In genomic region chr17:4834621-4835020, GRCh38 we compare ENCODE assay signal across 9 cellular contexts. TPM values are rescaled to one million over a fixed set of nuclear protein-coding genes. Genes with fewer than 3 reads are reported as not detected.
DNase-seq lines count a peak whose midpoint lies in the region; ATAC-seq, FAIRE-seq and TF ChIP-seq lines count a peak whose summit lies in the region.
"Had no signal": no experiment of that assay in that cellular context is flagged by ENCODE, and none has a peak within 500 bp of the region (broad histone marks: within the 10 kb centered on the region; RNA-seq: fewer than 3 reads in every experiment).

No MANE protein-coding gene starts in this region.

- peak overlapping the region; percentile 94 for H3K4me2 ChIP-seq in K562 (ENCODE audit: insufficient read depth, low read length)

- TF ChIP-seq EP300 in K562 (IDR thresholded peaks at IDR 0.05; ENCODE audit: low read length) (no peak), upper lobe of left lung (IDR thresholded peaks at IDR 0.05) (no peak)

- H4K20me1 ChIP-seq in K562 (replicated peaks; ENCODE audit: control insufficient read depth, insufficient read depth, low read length): no peaks in the 10 kb centered on the region

- H3K27me3 ChIP-seq in heart left ventricle: no peaks in the 10 kb centered on the region
- no peaks in the 10 kb centered on the region for H3K27me3 ChIP-seq in K562 (ENCODE audit: control insufficient read depth in 2 of 2, insufficient read depth in 2 of 2, low read length in 2 of 2)
- no peaks in the 10 kb centered on the region for H3K27me3 ChIP-seq in lower lobe of right lung (ENCODE audit: low read depth)
- H3K27me3 ChIP-seq in upper lobe of left lung: no peaks in the 10 kb centered on the region

- ATAC-seq in heart left ventricle (no peak), K562 (peak; percentile 7; the same call in 2 of the 3 replicates), lower lobe of right lung (no peak), upper lobe of left lung (ENCODE audit: low FRiP score in 2 of 2) (no peak), sciatic nerve (no peak)

- H3K4me3 ChIP-seq in heart left ventricle (peak overlapping the region in 10 of 12 donors; percentile 59 to 99 (median 88)), K562 (peak overlapping the region; percentile 81), lower lobe of right lung (peak overlapping the region; percentile 99), upper lobe of left lung (peak overlapping the region in 3 of 4 donors; percentile 63 to 93 (median 79))

- H3K9me3 ChIP-seq in heart left ventricle: no peaks in the 10 kb centered on the region
- no peaks in the 10 kb centered on the region for H3K9me3 ChIP-seq in K562 (replicated peaks; ENCODE audit: control insufficient read depth, insufficient read depth, low read depth, low read length)
- no peaks in the 10 kb centered on the region for H3K9me3 ChIP-seq in lower lobe of right lung
- H3K9me3 ChIP-seq in upper lobe of left lung: no peaks in the 10 kb centered on the region

- CTCF ChIA-PET in K562 (lab: Yijun Ruan, JAX; ENCODE audit: low intra/inter-chr PET ratio): no interaction called here

- POLR2A ChIA-PET in K562 (lab: Yijun Ruan, JAX): interaction anchor here (1.2 kb wide), 1 partner anchor 11 kb away, joined by 3 read pairs; no protein-coding TSS in a partner anchor

- no peak for TF ChIP-seq CTCF in heart left ventricle (IDR thresholded peaks at IDR 0.05)
- no peak for TF ChIP-seq CTCF in K562 (IDR thresholded peaks at IDR 0.05 in 2 of 3, conservative IDR thresholded peaks at IDR 0.05 in 1 of 3; ENCODE audit: insufficient read depth in 2 of 3, low read depth in 1 of 3, low read length in 3 of 3)
- TF ChIP-seq CTCF in lower lobe of right lung (IDR thresholded peaks at IDR 0.05): no peak
- TF ChIP-seq CTCF in upper lobe of left lung (IDR thresholded peaks at IDR 0.05): no peak

- 67 to 77% (median 76%) methylated on average over 5 of the region's 5 CpGs for WGBS in heart left ventricle, 4 donors
- WGBS in K562 (ENCODE audit: insufficient coverage, low coverage, missing lambda C conversion rate): 0% methylated on average over 5 of the region's 5 CpGs
- 46 to 55% methylated on average over 5 of the region's 5 CpGs for WGBS in upper lobe of left lung, 2 donors

- H2AFZ ChIP-seq in K562 (ENCODE audit: low read depth, low read length): no peak overlapping the region

- H3K27ac ChIP-seq in heart left ventricle: peak overlapping the region in 11 of 12 donors; percentile 29 to 98 (median 91)
- H3K27ac ChIP-seq in K562 (ENCODE audit: extremely low read depth, low read depth, low read length): peak overlapping the region; percentile 71
- H3K27ac ChIP-seq in lower lobe of right lung: peak overlapping the region; percentile 93
- H3K27ac ChIP-seq in upper lobe of left lung: peak overlapping the region; percentile 22 to 97 (median 88)

- FAIRE-seq in K562 (lab: Jason Lieb, UNC): no peak

- H3K4me1 ChIP-seq in heart left ventricle (peaks cover 4 to 60% (median 47%) of the 10 kb centered on the region in 12 donors), K562 (replicated peaks in 1 of 2; ENCODE audit: control insufficient read depth in 2 of 2, insufficient read depth in 2 of 2, low read length in 2 of 2) (peaks cover 35 to 39% of the 10 kb centered on the region in 2 experiments; a peak in 4 of 5 replicates), lower lobe of right lung (peaks cover 51% of the 10 kb centered on the region), upper lobe of left lung (peaks cover 25 to 61% (median 44%) of the 10 kb centered on the region in 4 donors)

- TF ChIP-seq POLR2A in heart left ventricle (IDR thresholded peaks at IDR 0.05) (no peak), K562 (conservative IDR thresholded peaks at IDR 0.05) (no peak), upper lobe of left lung (IDR thresholded peaks at IDR 0.05) (no peak)

- H3K79me2 ChIP-seq in K562 (ENCODE audit: control insufficient read depth, insufficient read depth, low read length): peaks cover 60% of the 10 kb centered on the region

- no peak for DNase-seq in heart left ventricle
- DNase-seq in cardiac septum (ENCODE audit: low spot score): no peak
- DNase-seq in K562 (ENCODE audit: extremely low read depth in 1 of 4, low spot score in 3 of 4): peak in 1 of 4 experiments; percentile 48
- no peak for DNase-seq in lower lobe of right lung
- no peak for DNase-seq in upper lobe of left lung
- DNase-seq in sciatic nerve (ENCODE audit: low spot score): no peak
- no peak for DNase-seq in stimulated activated naive CD4-positive, alpha-beta T cell treated with Interleukin-2 at 50 U/mL for 16 hours (lab: John Stamatoyannopoulos, UW)
- no peak for DNase-seq in ecto neural progenitor cell (ENCODE audit: low spot score)
- DNase-seq: activated naive CD4-positive, alpha-beta T cell treated with Interleukin-2 at 50 U/mL for 16 hours had no signal

- TF ChIP-seq RAD21 in K562 (CRISPR knock-in tag; conservative IDR thresholded peaks at IDR 0.05 in 1 of 2, IDR thresholded peaks at IDR 0.05 in 1 of 2): no peak

- intact Hi-C loops in heart left ventricle (cut with DNase I): loop anchor here in 7 of 10 donors (5.0 to 10.0 kb wide), 7 partner anchors 37 to 50 kb away; partner anchors contain the start of genes GLTPD2 (in 2 of the 7), PSMB6 (in 2 of the 7) and VMO1 (in 2 of the 7)
- intact Hi-C loops in cardiac septum (cut with DNase I): loop anchor here (2.0 to 5.0 kb wide), 2 partner anchors 38 to 48 kb away; partner anchors contain the start of gene PSMB6
- intact Hi-C loops in K562 (cut with micrococcal nuclease): no loop called here
- intact Hi-C loops in lower lobe of right lung (cut with DNase I): no loop called here
- intact Hi-C loops in sciatic nerve (cut with DNase I): no loop called here

- peak overlapping the region; percentile 77 to 93 for H3K9ac ChIP-seq in K562 (ENCODE audit: insufficient read depth in 1 of 2, low read depth in 2 of 2, low read length in 2 of 2)

- BruUV-seq in K562 (replicated peaks; lab: Mats Ljungman, UMichigan): no TSS peak

- H3K9me1 ChIP-seq in K562 (ENCODE audit: control insufficient read depth, insufficient read depth, low read length): no peaks in the 10 kb centered on the region

- in situ Hi-C loops in K562 (cut with MboI): no loop called here

- H3K36me3 ChIP-seq in heart left ventricle (peaks cover 0 to 10% (median 0%) of the 10 kb centered on the region in 9 donors), K562 (ENCODE audit: control insufficient read depth, insufficient read depth, low read length) (peaks cover 14% of the 10 kb centered on the region; the same call in 2 of the 3 replicates), lower lobe of right lung (peaks cover 3% of the 10 kb centered on the region), upper lobe of left lung (peaks cover 0 to 7% (median 0%) of the 10 kb centered on the region in 4 donors)

RNA-seq across cellular contexts. Expression of gene MINK1, which starts 1.5 kb away (rescaled TPM):
- total RNA-seq in heart left ventricle (10 to 100 TPM; 23.1 to 55.8 (median 36.0) TPM), cardiac septum (44.0 TPM), K562 (2014; rRNA removed) (14.1 and 17.2 TPM in 2 replicates), K562 (2014; rRNA removed; fragmentation: Illumina TruSeq; extraction: Trizol) (12.3 and 14.9 TPM in 2 replicates), K562 (2015; rRNA removed; fragmentation: Illumina TruSeq; extraction: Trizol) (10.9 and 11.0 TPM in 2 replicates), K562 (2021) (43.3 and 54.2 TPM in 2 replicates), lower lobe of right lung (155 TPM), upper lobe of left lung (100 to 1,000 TPM in 4 of 6 donors, 10 to 100 TPM in 2; 52.3 to 311 (median 136) TPM), sciatic nerve (95.0 TPM)
- polyA plus RNA-seq in heart left ventricle (10 to 100 TPM; 24.8 to 28.4 TPM), K562 (2011; rRNA removed) (18.8 and 33.6 TPM in 2 replicates), K562 (2014; fragmentation: Illumina TruSeq; extraction: Trizol) (26.9 and 29.4 TPM in 2 replicates), K562 (2014; fragmentation: Nextera tagmentation; extraction: Ambion mirVana) (under 1 TPM; 0.11 to 0.28 TPM), K562 (2014; rRNA removed) (28.2 and 45.4 TPM in 2 replicates)
- 205 and 448 TPM in 2 replicates for total RNA-seq in K562 (2011; cell fraction: chromatin; rRNA removed; ENCODE audit: low replicate concordance)
- 160 and 197 TPM in 2 replicates for total RNA-seq in K562 (2011; cell fraction: nucleolus; rRNA removed)
- 160 and 166 TPM in 2 replicates for total RNA-seq in K562 (2011; cell fraction: nucleoplasm; rRNA removed)
- polyA plus RNA-seq in K562 (2011; cell fraction: cytosol; rRNA removed): 8.5 and 12.5 TPM in 2 replicates
- polyA plus RNA-seq in K562 (2011; cell fraction: nucleus; rRNA removed): 151 and 169 TPM in 2 replicates
- 31.6 and 41.0 TPM in 2 replicates for polyA plus RNA-seq in K562 (2012)
- 28.0 and 28.6 TPM in 2 replicates for polyA minus RNA-seq in K562 (2011; rRNA and poly(A)+ RNA removed)
- 15.7 and 18.2 TPM in 2 replicates for polyA minus RNA-seq in K562 (2011; cell fraction: cytosol; rRNA and poly(A)+ RNA removed)
- 25.7 and 30.1 TPM in 2 replicates for polyA minus RNA-seq in K562 (2011; cell fraction: nucleus; rRNA and poly(A)+ RNA removed)

RNA-seq across cellular contexts. Expression of gene PLD2, which starts 27.7 kb away (rescaled TPM):
- 10 to 100 TPM in 2 of 9 donors, 1 to 10 TPM in 7; 5.5 to 17.9 (median 8.5) TPM for total RNA-seq in heart left ventricle
- polyA plus RNA-seq in heart left ventricle: 1 to 10 TPM; 5.3 to 8.6 TPM
- total RNA-seq in cardiac septum: 9.5 TPM
- total RNA-seq in K562 (2011; cell fraction: chromatin; rRNA removed; ENCODE audit: low replicate concordance): 21.7 and 42.4 TPM in 2 replicates
- total RNA-seq in K562 (2011; cell fraction: nucleolus; rRNA removed): 23.4 and 23.7 TPM in 2 replicates
- 14.7 and 16.0 TPM in 2 replicates for total RNA-seq in K562 (2011; cell fraction: nucleoplasm; rRNA removed)
- 4.2 and 6.9 TPM in 2 replicates for total RNA-seq in K562 (2014; rRNA removed)
- 2.0 and 2.7 TPM in 2 replicates for total RNA-seq in K562 (2014; rRNA removed; fragmentation: Illumina TruSeq; extraction: Trizol)
- total RNA-seq in K562 (2015; rRNA removed; fragmentation: Illumina TruSeq; extraction: Trizol): 2.9 and 3.4 TPM in 2 replicates
- total RNA-seq in K562 (2021): 6.7 and 7.5 TPM in 2 replicates
- polyA plus RNA-seq in K562 (2011; rRNA removed): 3.2 and 4.9 TPM in 2 replicates
- polyA plus RNA-seq in K562 (2011; cell fraction: cytosol; rRNA removed): 2.3 and 3.6 TPM in 2 replicates
- 17.5 and 24.8 TPM in 2 replicates for polyA plus RNA-seq in K562 (2011; cell fraction: nucleus; rRNA removed)
- 4.0 and 6.4 TPM in 2 replicates for polyA plus RNA-seq in K562 (2012)
- polyA plus RNA-seq in K562 (2014; fragmentation: Illumina TruSeq; extraction: Trizol): 3.3 and 4.8 TPM in 2 replicates
- under 1 TPM; 0.20 to 0.27 TPM for polyA plus RNA-seq in K562 (2014; fragmentation: Nextera tagmentation; extraction: Ambion mirVana)
- 3.7 and 5.2 TPM in 2 replicates for polyA plus RNA-seq in K562 (2014; rRNA removed)
- 2.9 and 3.3 TPM in 2 replicates for polyA minus RNA-seq in K562 (2011; rRNA and poly(A)+ RNA removed)
- polyA minus RNA-seq in K562 (2011; cell fraction: cytosol; rRNA and poly(A)+ RNA removed): 1.6 and 2.5 TPM in 2 replicates
- 3.0 and 4.4 TPM in 2 replicates for polyA minus RNA-seq in K562 (2011; cell fraction: nucleus; rRNA and poly(A)+ RNA removed)
- 38.4 TPM for total RNA-seq in lower lobe of right lung
- total RNA-seq in upper lobe of left lung: 10 to 100 TPM; 15.0 to 51.3 (median 37.6) TPM
- 47.0 TPM for total RNA-seq in sciatic nerve

RNA-seq across cellular contexts. Expression of gene PSMB6, which starts 38.7 kb away (rescaled TPM):
- total RNA-seq in heart left ventricle (100 to 1,000 TPM; 143 to 320 (median 182) TPM), cardiac septum (147 TPM), K562 (2014; rRNA removed) (209 and 307 TPM in 2 replicates), K562 (2014; rRNA removed; fragmentation: Illumina TruSeq; extraction: Trizol) (132 and 163 TPM in 2 replicates), K562 (2015; rRNA removed; fragmentation: Illumina TruSeq; extraction: Trizol) (196 and 197 TPM in 2 replicates), K562 (2021) (153 and 159 TPM in 2 replicates), lower lobe of right lung (95.5 TPM), upper lobe of left lung (100 to 1,000 TPM in 4 of 6 donors, 10 to 100 TPM in 2; 44.0 to 149 (median 110) TPM), sciatic nerve (70.7 TPM)
- polyA plus RNA-seq in heart left ventricle (100 to 1,000 TPM; 263 to 320 TPM), K562 (2011; rRNA removed) (185 TPM in 2 replicates), K562 (2014; fragmentation: Illumina TruSeq; extraction: Trizol) (245 and 270 TPM in 2 replicates), K562 (2014; fragmentation: Nextera tagmentation; extraction: Ambion mirVana) (100 to 1,000 TPM; 345 to 553 TPM), K562 (2014; rRNA removed) (184 and 265 TPM in 2 replicates)
- 19.0 and 41.6 TPM in 2 replicates for total RNA-seq in K562 (2011; cell fraction: chromatin; rRNA removed; ENCODE audit: low replicate concordance)
- total RNA-seq in K562 (2011; cell fraction: nucleolus; rRNA removed): 45.5 and 47.4 TPM in 2 replicates
- 33.1 and 37.2 TPM in 2 replicates for total RNA-seq in K562 (2011; cell fraction: nucleoplasm; rRNA removed)
- 318 and 400 TPM in 2 replicates for polyA plus RNA-seq in K562 (2011; cell fraction: cytosol; rRNA removed)
- 79.5 and 80.2 TPM in 2 replicates for polyA plus RNA-seq in K562 (2011; cell fraction: nucleus; rRNA removed)
- 133 and 216 TPM in 2 replicates for polyA plus RNA-seq in K562 (2012)
- polyA minus RNA-seq in K562 (2011; rRNA and poly(A)+ RNA removed): 126 and 163 TPM in 2 replicates
- polyA minus RNA-seq in K562 (2011; cell fraction: cytosol; rRNA and poly(A)+ RNA removed): 54.0 and 69.1 TPM in 2 replicates
- polyA minus RNA-seq in K562 (2011; cell fraction: nucleus; rRNA and poly(A)+ RNA removed): 11.4 and 18.9 TPM in 2 replicates

RNA-seq across cellular contexts. Expression of gene GLTPD2, which starts 45.9 kb away (rescaled TPM):
- not detected for total RNA-seq in heart left ventricle
- polyA plus RNA-seq in heart left ventricle: not detected
- not detected for total RNA-seq in cardiac septum
- total RNA-seq in K562 (2011; cell fraction: chromatin; rRNA removed; ENCODE audit: low replicate concordance): not detected in 2 replicates
- not detected in 2 replicates for total RNA-seq in K562 (2011; cell fraction: nucleolus; rRNA removed)
- total RNA-seq in K562 (2011; cell fraction: nucleoplasm; rRNA removed): not detected in 2 replicates
- not detected in 2 replicates for total RNA-seq in K562 (2014; rRNA removed)
- not detected in 2 replicates for total RNA-seq in K562 (2014; rRNA removed; fragmentation: Illumina TruSeq; extraction: Trizol)
- not detected in 2 replicates for total RNA-seq in K562 (2015; rRNA removed; fragmentation: Illumina TruSeq; extraction: Trizol)
- total RNA-seq in K562 (2021): not detected in 2 replicates
- not detected in 2 replicates for polyA plus RNA-seq in K562 (2011; rRNA removed)
- not detected in 2 replicates for polyA plus RNA-seq in K562 (2011; cell fraction: cytosol; rRNA removed)
- not detected in 2 replicates for polyA plus RNA-seq in K562 (2011; cell fraction: nucleus; rRNA removed)
- polyA plus RNA-seq in K562 (2012): 0.12 and 0.22 TPM in 2 replicates
- polyA plus RNA-seq in K562 (2014; fragmentation: Illumina TruSeq; extraction: Trizol): not detected in 2 replicates
- polyA plus RNA-seq in K562 (2014; fragmentation: Nextera tagmentation; extraction: Ambion mirVana): not detected
- polyA plus RNA-seq in K562 (2014; rRNA removed): not detected in 2 replicates
- not detected in 2 replicates for polyA minus RNA-seq in K562 (2011; rRNA and poly(A)+ RNA removed)
- not detected in 2 replicates for polyA minus RNA-seq in K562 (2011; cell fraction: cytosol; rRNA and poly(A)+ RNA removed)
- not detected in 2 replicates for polyA minus RNA-seq in K562 (2011; cell fraction: nucleus; rRNA and poly(A)+ RNA removed)
- not detected for total RNA-seq in lower lobe of right lung
- under 1 TPM in 2 of 6 donors, not detected in 4; 0.24 to 0.97 TPM for total RNA-seq in upper lobe of left lung
- total RNA-seq in sciatic nerve: not detected

Comparison
In these comparisons a context has a peak if more than half of its experiments do, and no peak if none do; other contexts are left out.
1. intact Hi-C loops: an anchor here in heart left ventricle (5.0 to 10.0 kb wide) and cardiac septum (2.0 to 5.0 kb wide); none called in K562, lower lobe of right lung and sciatic nerve.